1 cellular context compared by ENCODE assay signal in genomic region chr18:59267511-59268126, GRCh38.
TF ChIP-seq lines count a peak whose summit lies in the region.

No MANE protein-coding gene starts in this region.

TF ChIP-seq in endothelial cell of umbilical vein, 7 proteins besides CTCF, POLR2A, EP300 and RAD21:
- TF ChIP-seq POLR2AphosphoS5 (IDR thresholded peaks at IDR 0.05; ENCODE audit: insufficient read depth, low read depth, low read length), result no peak
- peak; percentile 17 for TF ChIP-seq EZH2 (IDR thresholded peaks at IDR 0.05; ENCODE audit: borderline replicate concordance, low read depth, low read length, severe bottlenecking)
- TF ChIP-seq MAX (IDR thresholded peaks at IDR 0.05; ENCODE audit: insufficient read depth, insufficient read length), result no peak
